32 cellular contexts compared by ENCODE assay signal in genomic region chr16:9818702-9819101, GRCh38.
"Had no signal": no experiment of that assay in that cellular context is flagged by ENCODE, and none has a peak within 500 bp of the region (broad histone marks: within the 10 kb centered on the region; RNA-seq: fewer than 3 reads in every experiment).

No MANE protein-coding gene starts in this region.

- DNase-seq: activated B cell treated with CpG ODN at 0.5 μM for 24 hours; activated CD4-positive, alpha-beta memory T cell treated with anti-CD3 and anti-CD28 coated beads for 36 hours; activated CD4-positive, alpha-beta T cell treated with anti-CD3 and anti-CD28 coated beads for 4 hours; activated CD4-positive, alpha-beta T cell treated with anti-CD3 and anti-CD28 coated beads, Interleukin-2, amount 10 ng/mL, durations not matched to agents 24 days and 14 days; activated CD4-positive, alpha-beta T cell treated with anti-CD3 and anti-CD28 coated beads, Interleukin-2, amount 50 U/mL, for 1 hour; activated CD4-positive, alpha-beta T cell treated with anti-CD3 and anti-CD28 coated beads, Interleukin-2, amount 50 U/mL, for 4 hours; activated CD4-positive, CD25-positive, alpha-beta regulatory T cell treated with anti-CD3 and anti-CD28 coated beads, Interleukin-2, amount 50 U/mL, for 72 hours; activated CD8-positive, alpha-beta memory T cell treated with anti-CD3 and anti-CD28 coated beads, Interleukin-2, amount 50 U/mL, for 4 hours; activated CD8-positive, alpha-beta T cell treated with anti-CD3 and anti-CD28 coated beads for 36 hours; activated effector memory CD4-positive, alpha-beta T cell treated with anti-CD3 and anti-CD28 coated beads, Interleukin-2, amount 50 U/mL, for 16 hours; activated gamma-delta T cell treated with Interleukin-2 at 50 U/mL for 16 hours; activated naive CD4-positive, alpha-beta T cell; activated naive CD4-positive, alpha-beta T cell treated with anti-CD3 and anti-CD28 coated beads for 36 hours; activated naive CD4-positive, alpha-beta T cell treated with anti-CD3 and anti-CD28 coated beads, Interleukin-2, amount 50 U/mL, for 16 hours; activated naive CD8-positive, alpha-beta T cell treated with anti-CD3 and anti-CD28 coated beads for 36 hours; activated T-cell treated with anti-CD3 and anti-CD28 coated beads for 4 hours; activated T-cell treated with anti-CD3 and anti-CD28 coated beads, Interleukin-2, amount 50 U/mL, for 1 hour; activated T-cell treated with anti-CD3 and anti-CD28 coated beads, Interleukin-2, amount 50 U/mL, for 4 hours; activated T-cell treated with anti-CD3 and anti-CD28 coated beads, Interleukin-2, amount 50 U/mL, for 72 hours; amygdala; anterior cingulate cortex; caudate nucleus; cerebellar nuclear complex; T-helper 2 cell; T-helper 9 cell had no signal

- H3K27ac ChIP-seq: ascending aorta, cardiac muscle cell, VCaP had no signal

- H3K4me3 ChIP-seq: ascending aorta, cardiac muscle cell had no signal

- H3K9me3 ChIP-seq: ascending aorta had no signal

- ATAC-seq: activated CD8-positive, alpha-beta T cell treated with anti-CD3 and anti-CD28 coated beads for 36 hours; activated naive CD4-positive, alpha-beta T cell treated with anti-CD3 and anti-CD28 coated beads, Interleukin-2, amount 50 U/mL, for 72 hours; activated T-cell treated with anti-CD3 and anti-CD28 coated beads, Interleukin-2, amount 50 U/mL, for 4 hours; activated T-cell treated with anti-CD3 and anti-CD28 coated beads, Interleukin-2, amount 50 U/mL, for 72 hours; activated T-helper 17 cell treated with anti-CD3 and anti-CD28 coated beads, Interleukin-2, amount 50 U/mL, for 72 hours had no signal

- H3K36me3 ChIP-seq: ascending aorta, cardiac muscle cell had no signal

- H3K4me1 ChIP-seq: ascending aorta had no signal

- FAIRE-seq: bronchial epithelial cell, TTC549 had no signal

- H3K27me3 ChIP-seq: ascending aorta, cardiac muscle cell had no signal
